Comparison of ENCODE assay signal across 29 cellular contexts in genomic region chr5:127338501-127338900, GRCh38. TPM values are rescaled to one million over a fixed set of nuclear protein-coding genes. Genes with fewer than 3 reads are reported as not detected.
"Had no signal": no experiment of that assay in that cellular context is flagged by ENCODE, and none has a peak within 500 bp of the region (broad histone marks: within the 10 kb centered on the region; RNA-seq: fewer than 3 reads in every experiment).

No MANE protein-coding gene starts in this region.

- H3K4me1 ChIP-seq: colonic mucosa, gastroesophageal sphincter, heart left ventricle, left lung, lower lobe of right lung, stomach, testis, transverse colon had no signal

- DNase-seq: activated CD4-positive, alpha-beta T cell treated with anti-CD3 and anti-CD28 coated beads for 48 hours; activated CD4-positive, alpha-beta T cell treated with anti-CD3 and anti-CD28 coated beads, Interleukin-2, amount 50 U/mL, for 48 hours; activated CD8-positive, alpha-beta memory T cell treated with anti-CD3 and anti-CD28 coated beads for 24 hours; activated effector memory CD4-positive, alpha-beta T cell treated with anti-CD3 and anti-CD28 coated beads, Interleukin-2, amount 50 U/mL, for 16 hours; activated naive CD4-positive, alpha-beta T cell treated with anti-CD3 and anti-CD28 coated beads, Interleukin-2, amount 10 ng/mL, durations not matched to agents 7 days and 5 days; activated naive CD8-positive, alpha-beta T cell treated with anti-CD3 and anti-CD28 coated beads, Interleukin-2, amount 10 ng/mL, durations not matched to agents 7 days and 5 days; amniotic stem cell; colonic mucosa; effector memory CD4-positive, alpha-beta T cell; erythroblast; heart left ventricle; left lung; lower lobe of right lung; mesenchymal stem cell; naive thymus-derived CD8-positive, alpha-beta T cell; posterior cingulate gyrus; right cardiac atrium; stimulated activated CD4-positive, alpha-beta T cell treated with anti-CD3 and anti-CD28 coated beads, Interleukin-15, amount 100 ng/mL, for 24 hours; stimulated activated CD4-positive, alpha-beta T cell treated with anti-CD3 and anti-CD28 coated beads, Interleukin-2, amount 100 ng/mL, for 24 hours; stimulated activated naive B cell treated with anti-CD40 and anti-IgM and Interleukin-4, amounts not matched to agents 10 μg/mL and 1 μg/mL and 100 μg/mL, for 72 hours; stomach; T-helper 9 cell; testis; transverse colon had no signal

- H3K27ac ChIP-seq: colonic mucosa, gastroesophageal sphincter, heart left ventricle, left lung, lower lobe of right lung, stomach, testis, transverse colon, VCaP had no signal

- H3K36me3 Mint-ChIP-seq: activated naive CD4-positive, alpha-beta T cell treated with anti-CD3 and anti-CD28 coated beads, Interleukin-2, amount 10 ng/mL, durations not matched to agents 7 days and 5 days; activated naive CD8-positive, alpha-beta T cell treated with anti-CD3 and anti-CD28 coated beads, Interleukin-2, amount 10 ng/mL, durations not matched to agents 7 days and 5 days; naive thymus-derived CD8-positive, alpha-beta T cell; stimulated activated naive B cell treated with anti-CD40 and anti-IgM and Interleukin-4, amounts not matched to agents 10 μg/mL and 1 μg/mL and 100 μg/mL, for 72 hours had no signal

- H3K9me3 Mint-ChIP-seq: activated naive CD4-positive, alpha-beta T cell treated with anti-CD3 and anti-CD28 coated beads, Interleukin-2, amount 10 ng/mL, durations not matched to agents 7 days and 5 days; activated naive CD8-positive, alpha-beta T cell treated with anti-CD3 and anti-CD28 coated beads, Interleukin-2, amount 10 ng/mL, durations not matched to agents 7 days and 5 days; naive thymus-derived CD8-positive, alpha-beta T cell; stimulated activated naive B cell treated with anti-CD40 and anti-IgM and Interleukin-4, amounts not matched to agents 10 μg/mL and 1 μg/mL and 100 μg/mL, for 72 hours; T-helper 1 cell treated with Interleukin-12 subunit alpha and Interleukin-12 subunit beta and Interleukin-4 antibody, amounts not matched to agents 30 μg/mL and 1 μg/mL, for 36 hours had no signal

- H3K4me3 Mint-ChIP-seq: activated naive CD4-positive, alpha-beta T cell treated with anti-CD3 and anti-CD28 coated beads, Interleukin-2, amount 10 ng/mL, durations not matched to agents 7 days and 5 days; activated naive CD8-positive, alpha-beta T cell treated with anti-CD3 and anti-CD28 coated beads, Interleukin-2, amount 10 ng/mL, durations not matched to agents 7 days and 5 days; naive thymus-derived CD8-positive, alpha-beta T cell; stimulated activated naive B cell treated with anti-CD40 and anti-IgM and Interleukin-4, amounts not matched to agents 10 μg/mL and 1 μg/mL and 100 μg/mL, for 72 hours; T-helper 1 cell treated with Interleukin-12 subunit alpha and Interleukin-12 subunit beta and Interleukin-4 antibody, amounts not matched to agents 30 μg/mL and 1 μg/mL, for 36 hours had no signal

- H3K36me3 ChIP-seq: colonic mucosa, gastroesophageal sphincter, heart left ventricle, left lung, lower lobe of right lung, stomach, transverse colon had no signal

- H3K27me3 ChIP-seq: colonic mucosa, gastroesophageal sphincter, heart left ventricle, left lung, stomach, testis, transverse colon had no signal

- H3K27me3 Mint-ChIP-seq: activated naive CD4-positive, alpha-beta T cell treated with anti-CD3 and anti-CD28 coated beads, Interleukin-2, amount 10 ng/mL, durations not matched to agents 7 days and 5 days had no signal

- ATAC-seq: activated CD4-positive, CD25-positive, alpha-beta regulatory T cell treated with anti-CD3 and anti-CD28 coated beads, Interleukin-2, amount 50 U/mL, for 24 hours; gastroesophageal sphincter; heart left ventricle; left lung; lower lobe of right lung; naive thymus-derived CD8-positive, alpha-beta T cell; right cardiac atrium; stimulated activated naive B cell treated with anti-CD40 and anti-IgM and Interleukin-4, amounts not matched to agents 10 μg/mL and 1 μg/mL and 100 μg/mL, for 72 hours had no signal

- H3K4me1 Mint-ChIP-seq: activated naive CD4-positive, alpha-beta T cell treated with anti-CD3 and anti-CD28 coated beads, Interleukin-2, amount 10 ng/mL, durations not matched to agents 7 days and 5 days; activated naive CD8-positive, alpha-beta T cell treated with anti-CD3 and anti-CD28 coated beads, Interleukin-2, amount 10 ng/mL, durations not matched to agents 7 days and 5 days; naive thymus-derived CD8-positive, alpha-beta T cell; stimulated activated naive B cell treated with anti-CD40 and anti-IgM and Interleukin-4, amounts not matched to agents 10 μg/mL and 1 μg/mL and 100 μg/mL, for 72 hours had no signal

- H3K27ac Mint-ChIP-seq: activated naive CD4-positive, alpha-beta T cell treated with anti-CD3 and anti-CD28 coated beads, Interleukin-2, amount 10 ng/mL, durations not matched to agents 7 days and 5 days; activated naive CD8-positive, alpha-beta T cell treated with anti-CD3 and anti-CD28 coated beads, Interleukin-2, amount 10 ng/mL, durations not matched to agents 7 days and 5 days; naive thymus-derived CD8-positive, alpha-beta T cell; stimulated activated naive B cell treated with anti-CD40 and anti-IgM and Interleukin-4, amounts not matched to agents 10 μg/mL and 1 μg/mL and 100 μg/mL, for 72 hours; T-helper 1 cell treated with Interleukin-12 subunit alpha and Interleukin-12 subunit beta and Interleukin-4 antibody, amounts not matched to agents 30 μg/mL and 1 μg/mL, for 36 hours had no signal

- H3K4me3 ChIP-seq: colonic mucosa, gastroesophageal sphincter, heart left ventricle, left lung, lower lobe of right lung, stomach, testis, transverse colon had no signal

RNA-seq across cellular contexts. Expression of gene MEGF10, which starts 47.9 kb away (rescaled TPM):
- total RNA-seq: activated naive CD8-positive, alpha-beta T cell treated with anti-CD3 and anti-CD28 coated beads, Interleukin-2, amount 10 ng/mL, durations not matched to agents 7 days and 5 days; bronchial epithelial cell had no signal
- polyA plus RNA-seq: naive thymus-derived CD8-positive, alpha-beta T cell had no signal
